11 cellular contexts compared by ENCODE assay signal in the genomic region with DNA sequence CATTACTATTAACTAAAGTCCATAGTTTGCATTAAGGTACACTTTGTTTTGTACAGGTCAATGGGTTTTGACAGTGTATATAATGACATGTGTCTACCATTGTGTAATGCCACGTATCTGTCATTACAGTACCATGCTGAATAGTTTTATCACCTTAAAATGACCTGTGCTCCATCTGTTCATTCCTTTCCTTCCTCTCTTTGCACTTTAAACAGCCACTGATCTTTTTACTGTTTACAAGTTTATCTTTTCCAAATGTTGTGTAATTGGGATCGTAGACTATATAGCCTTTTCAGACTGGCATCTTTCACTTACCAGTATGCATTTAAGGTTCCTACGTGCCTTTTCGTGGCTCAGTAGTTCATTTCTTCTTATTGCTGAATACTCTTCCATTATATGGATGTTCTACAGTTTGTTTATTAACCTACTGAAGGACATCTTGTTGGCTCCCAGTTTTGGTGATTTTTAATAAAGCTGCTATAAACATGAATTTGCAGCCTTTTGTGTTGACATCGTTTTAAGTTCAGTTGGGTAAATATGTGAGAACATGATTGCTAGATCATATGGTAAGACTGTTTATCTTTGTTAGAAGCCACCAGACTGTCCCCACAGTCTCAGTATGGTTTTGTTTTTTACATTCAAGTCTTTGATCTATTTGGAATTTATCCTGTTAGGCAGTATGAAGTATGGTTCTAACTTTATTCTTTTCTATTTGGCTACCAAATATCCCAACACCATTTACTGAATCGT. TPM values are rescaled to one million over a fixed set of nuclear protein-coding genes. Genes with fewer than 3 reads are reported as not detected.
DNase-seq lines count a peak whose midpoint lies in the region; ATAC-seq and TF ChIP-seq lines count a peak whose summit lies in the region.
"Had no signal": no experiment of that assay in that cellular context is flagged by ENCODE, and none has a peak within 500 bp of the region (broad histone marks: within the 10 kb centered on the region; RNA-seq: fewer than 3 reads in every experiment).

No MANE protein-coding gene starts in this region.

- CTCF ChIA-PET in activated naive CD4-positive, alpha-beta T cell treated with anti-CD3 and anti-CD28 coated beads for 36 hours (lab: Charles Lee), result interaction anchor here (1.3 kb wide), 1 partner anchor 29 kb away, joined by 3 read pairs; no protein-coding TSS in a partner anchor
- CTCF ChIA-PET in RWPE1 (lab: Yijun Ruan, JAX), result no interaction called here

- peak overlapping the region; percentile 9 for H3K27ac Mint-ChIP-seq in activated naive CD4-positive, alpha-beta T cell treated with anti-CD3 and anti-CD28 coated beads for 36 hours
- H3K27ac Mint-ChIP-seq in activated T-helper 1 cell treated with anti-CD3 and anti-CD28 coated beads, Interleukin-12 subunit alpha, Interleukin-12 subunit beta, Interleukin-2, Interleukin-4 antibody, amounts not matched to agents 30 ng/mL and 10 ng/mL and 1 ng/mL, durations not matched to agents 14 hours and 24 hours and 36 hours, result peak overlapping the region; percentile 70
- H3K27ac Mint-ChIP-seq: mesothelial cell of epicardium had no signal

- no peak for TF ChIP-seq CTCF in upper lobe of right lung (IDR thresholded peaks at IDR 0.05)
- TF ChIP-seq CTCF in coronary artery (IDR thresholded peaks at IDR 0.05), result no peak
- TF ChIP-seq CTCF in RWPE1 (conservative IDR thresholded peaks at IDR 0.05; ENCODE audit: low read depth), result no peak

- no peak overlapping the region for H3K4me3 Mint-ChIP-seq in activated naive CD4-positive, alpha-beta T cell treated with anti-CD3 and anti-CD28 coated beads for 36 hours
- no peak overlapping the region for H3K4me3 Mint-ChIP-seq in activated T-helper 1 cell treated with anti-CD3 and anti-CD28 coated beads, Interleukin-12 subunit alpha, Interleukin-12 subunit beta, Interleukin-2, Interleukin-4 antibody, amounts not matched to agents 30 ng/mL and 10 ng/mL and 1 ng/mL, durations not matched to agents 14 hours and 24 hours and 36 hours
- H3K4me3 Mint-ChIP-seq: mesothelial cell of epicardium had no signal

- intact Hi-C loops in activated naive CD4-positive, alpha-beta T cell treated with anti-CD3 and anti-CD28 coated beads for 36 hours (cut with micrococcal nuclease), result loop anchor here (1.0 kb wide), 2 partner anchors 17 to 22 kb away; no protein-coding TSS in a partner anchor
- intact Hi-C loops in activated T-helper 1 cell treated with anti-CD3 and anti-CD28 coated beads, Interleukin-12 subunit alpha, Interleukin-12 subunit beta, Interleukin-2, Interleukin-4 antibody, amounts not matched to agents 30 ng/mL and 10 ng/mL and 1 ng/mL, durations not matched to agents 14 hours and 24 hours and 36 hours (cut with micrococcal nuclease), result loop anchor here (1.0 kb wide), 2 partner anchors 17 to 24 kb away; partner anchors contain the start of gene STAM
- intact Hi-C loops in upper lobe of right lung (cut with DNase I), result no loop called here

- no peaks in the 10 kb centered on the region for H3K36me3 ChIP-seq in upper lobe of right lung

- no peaks in the 10 kb centered on the region for H3K9me3 ChIP-seq in upper lobe of right lung

- peak overlapping the region; percentile 38 for H3K27ac ChIP-seq in upper lobe of right lung
- H3K27ac ChIP-seq in coronary artery, result no peak overlapping the region
- H3K27ac ChIP-seq in RWPE1, result no peak overlapping the region

- H3K4me1 ChIP-seq in upper lobe of right lung, result peaks cover 33% of the 10 kb centered on the region

- H3K4me3 ChIP-seq in upper lobe of right lung (no peak overlapping the region), coronary artery (no peak overlapping the region)

- DNase-seq in activated naive CD4-positive, alpha-beta T cell treated with anti-CD3 and anti-CD28 coated beads for 36 hours, result no peak
- DNase-seq in activated naive CD4-positive, alpha-beta T cell (lab: John Stamatoyannopoulos, UW), result no peak
- no peak for DNase-seq in activated T-helper 1 cell treated with anti-CD3 and anti-CD28 coated beads, Interleukin-12 subunit alpha, Interleukin-12 subunit beta, Interleukin-2, Interleukin-4 antibody, amounts not matched to agents 30 ng/mL and 10 ng/mL and 1 ng/mL, durations not matched to agents 14 hours and 24 hours and 36 hours (ENCODE audit: low spot score)
- DNase-seq in upper lobe of right lung, result no peak
- DNase-seq in NCI-H82 treated with DMSO at 0.1 percent for 48 hours (lab: John Stamatoyannopoulos, UW; ENCODE audit: unreplicated experiment), result no peak
- no peak for DNase-seq in coronary artery (ENCODE audit: low spot score)
- DNase-seq in RWPE1 (ENCODE audit: low spot score), result no peak
- DNase-seq: activated CD4-positive, alpha-beta T cell treated with anti-CD3 and anti-CD28 coated beads for 1 hour; NCI-H1417 had no signal

- peaks cover 6% of the 10 kb centered on the region for H3K36me3 Mint-ChIP-seq in activated naive CD4-positive, alpha-beta T cell treated with anti-CD3 and anti-CD28 coated beads for 36 hours (ENCODE audit: low read depth)
- H3K36me3 Mint-ChIP-seq in activated T-helper 1 cell treated with anti-CD3 and anti-CD28 coated beads, Interleukin-12 subunit alpha, Interleukin-12 subunit beta, Interleukin-2, Interleukin-4 antibody, amounts not matched to agents 30 ng/mL and 10 ng/mL and 1 ng/mL, durations not matched to agents 14 hours and 24 hours and 36 hours (ENCODE audit: low read depth), result peaks cover 10% of the 10 kb centered on the region

- H3K27me3 Mint-ChIP-seq in activated naive CD4-positive, alpha-beta T cell treated with anti-CD3 and anti-CD28 coated beads for 36 hours (ENCODE audit: low read depth), result no peaks in the 10 kb centered on the region
- H3K27me3 Mint-ChIP-seq in activated T-helper 1 cell treated with anti-CD3 and anti-CD28 coated beads, Interleukin-12 subunit alpha, Interleukin-12 subunit beta, Interleukin-2, Interleukin-4 antibody, amounts not matched to agents 30 ng/mL and 10 ng/mL and 1 ng/mL, durations not matched to agents 14 hours and 24 hours and 36 hours (ENCODE audit: insufficient read depth), result no peaks in the 10 kb centered on the region

- peaks cover 53% of the 10 kb centered on the region for H3K4me1 Mint-ChIP-seq in activated naive CD4-positive, alpha-beta T cell treated with anti-CD3 and anti-CD28 coated beads for 36 hours (ENCODE audit: low read depth)
- H3K4me1 Mint-ChIP-seq in activated T-helper 1 cell treated with anti-CD3 and anti-CD28 coated beads, Interleukin-12 subunit alpha, Interleukin-12 subunit beta, Interleukin-2, Interleukin-4 antibody, amounts not matched to agents 30 ng/mL and 10 ng/mL and 1 ng/mL, durations not matched to agents 14 hours and 24 hours and 36 hours (ENCODE audit: low read depth), result peaks cover 56% of the 10 kb centered on the region

- H3K9me3 Mint-ChIP-seq in activated naive CD4-positive, alpha-beta T cell treated with anti-CD3 and anti-CD28 coated beads for 36 hours, result peaks cover 1% of the 10 kb centered on the region
- no peaks in the 10 kb centered on the region for H3K9me3 Mint-ChIP-seq in activated T-helper 1 cell treated with anti-CD3 and anti-CD28 coated beads, Interleukin-12 subunit alpha, Interleukin-12 subunit beta, Interleukin-2, Interleukin-4 antibody, amounts not matched to agents 30 ng/mL and 10 ng/mL and 1 ng/mL, durations not matched to agents 14 hours and 24 hours and 36 hours
- H3K9me3 Mint-ChIP-seq: mesothelial cell of epicardium had no signal

- ATAC-seq in HG02981 (IDR thresholded peaks at IDR 0.05; ENCODE audit: unreplicated experiment) (peak; percentile 36), upper lobe of right lung (no peak)

- POLR2A ChIA-PET in RWPE1 (lab: Yijun Ruan, JAX; ENCODE audit: low non-redundant PET), result no interaction called here

- no peaks in the 10 kb centered on the region for H3K27me3 ChIP-seq in upper lobe of right lung

RNA-seq across cellular contexts. Expression of gene STAM, which starts 24.7 kb away (rescaled TPM):
- 10 to 100 TPM; 16.3 to 16.6 TPM for total RNA-seq in activated naive CD4-positive, alpha-beta T cell treated with anti-CD3 and anti-CD28 coated beads for 36 hours
- 23.3 and 26.8 TPM in 2 replicates for total RNA-seq in activated T-helper 1 cell treated with anti-CD3 and anti-CD28 coated beads, Interleukin-12 subunit alpha, Interleukin-12 subunit beta, Interleukin-2, Interleukin-4 antibody, amounts not matched to agents 30 ng/mL and 10 ng/mL and 1 ng/mL, durations not matched to agents 14 hours and 24 hours and 36 hours
- 35.4 TPM for total RNA-seq in upper lobe of right lung

RNA-seq across cellular contexts. Expression of gene HACD1, which starts 51.4 kb away (rescaled TPM):
- 1 to 10 TPM in 1 of 2 experiments, under 1 TPM in 1; 0.41 to 1.9 TPM for total RNA-seq in activated naive CD4-positive, alpha-beta T cell treated with anti-CD3 and anti-CD28 coated beads for 36 hours
- 0.80 and 1.5 TPM in 2 replicates for total RNA-seq in activated T-helper 1 cell treated with anti-CD3 and anti-CD28 coated beads, Interleukin-12 subunit alpha, Interleukin-12 subunit beta, Interleukin-2, Interleukin-4 antibody, amounts not matched to agents 30 ng/mL and 10 ng/mL and 1 ng/mL, durations not matched to agents 14 hours and 24 hours and 36 hours
- total RNA-seq in upper lobe of right lung, result 34.3 TPM

Comparison
In these comparisons a context has a peak if more than half of its experiments do, and no peak if none do; other contexts are left out.
1. RNA of gene HACD1, which starts 51.4 kb away (total RNA-seq): 34.3 TPM in upper lobe of right lung (single experiment); 0.41 to 1.9 TPM in activated naive CD4-positive, alpha-beta T cell treated with anti-CD3 and anti-CD28 coated beads for 36 hours and 0.80 to 1.5 TPM in activated T-helper 1 cell treated with anti-CD3 and anti-CD28 coated beads, Interleukin-12 subunit alpha, Interleukin-12 subunit beta, Interleukin-2, Interleukin-4 antibody, amounts not matched to agents 30 ng/mL and 10 ng/mL and 1 ng/mL, durations not matched to agents 14 hours and 24 hours and 36 hours; every median in the first group is over 10 times any median in the second.